18 cellular contexts compared by ENCODE assay signal in genomic region chr1:30532621-30533020, GRCh38.
A peak's percentile ranks its signal among the peaks of the same experiment; 100 is the strongest.
DNase-seq lines count a peak whose midpoint lies in the region; ATAC-seq, FAIRE-seq and TF ChIP-seq lines count a peak whose summit lies in the region.
"Had no signal": no experiment of that assay in that cellular context is flagged by ENCODE, and none has a peak within 500 bp of the region (broad histone marks: within the 10 kb centered on the region; RNA-seq: fewer than 3 reads in every experiment).

No MANE protein-coding gene starts in this region.

- H3K27me3 ChIP-seq in H1 (replicated peaks in 1 of 4; ENCODE audit: control insufficient read depth in 3 of 4, extremely low read depth in 1 of 4, insufficient read depth in 3 of 4, low read length in 3 of 4), result no peaks in the 10 kb centered on the region; a peak in 1 of 7 replicates
- peaks cover 0 to 15% (median 0%) of the 10 kb centered on the region in 3 donors for H3K27me3 ChIP-seq in stomach

- no peak overlapping the region for H3K27ac Mint-ChIP-seq in natural killer cell treated with Interleukin-12 subunit alpha and Interleukin-12 subunit beta and Interleukin-15 and Interleukin-18, amount 100 ng/mL, for 72 hours
- no peak overlapping the region for H3K27ac Mint-ChIP-seq in natural killer cell
- H3K27ac Mint-ChIP-seq: B cell; CD4-positive, alpha-beta T cell; HFFc6 had no signal

- H3K4me1 ChIP-seq in H1 (replicated peaks in 1 of 4; ENCODE audit: control insufficient read depth in 3 of 4, insufficient read depth in 4 of 4, low read length in 3 of 4) (no peaks in the 10 kb centered on the region), stomach (no peaks in the 10 kb centered on the region)

- H3K79me2 ChIP-seq in H1 (ENCODE audit: control insufficient read depth in 1 of 2, insufficient read depth in 2 of 2, low read length in 2 of 2), result no peaks in the 10 kb centered on the region

- no peak overlapping the region for H4K91ac ChIP-seq in H1 (replicated peaks; ENCODE audit: insufficient read length, low read length)

- H4K5ac ChIP-seq in H1 (ENCODE audit: insufficient read length, low read depth, low read length), result no peak overlapping the region

- no peak overlapping the region for H3K23ac ChIP-seq in H1 (ENCODE audit: insufficient read length)

- H2AK5ac ChIP-seq in H1 (ENCODE audit: low read depth, low read length), result no peak overlapping the region

- intact Hi-C loops in natural killer cell (cut with micrococcal nuclease), result no loop called here
- intact Hi-C loops in stomach (cut with DNase I; ENCODE audit: low total_unique reads), result no loop called here

- no peak overlapping the region for H3K14ac ChIP-seq in H1 (ENCODE audit: insufficient read length)

- H3K4me3 ChIP-seq in H1 (ENCODE audit: extremely low read depth in 1 of 4, insufficient read depth in 2 of 4, low read depth in 3 of 4, low read length in 4 of 4), result no peak overlapping the region
- H3K4me3 ChIP-seq in stomach, result no peak overlapping the region

- no peaks in the 10 kb centered on the region for H3K4me1 Mint-ChIP-seq in natural killer cell treated with Interleukin-12 subunit alpha and Interleukin-12 subunit beta and Interleukin-15 and Interleukin-18, amount 100 ng/mL, for 72 hours (ENCODE audit: low read depth in 2 of 2)
- H3K4me1 Mint-ChIP-seq in natural killer cell, result no peaks in the 10 kb centered on the region
- H3K4me1 Mint-ChIP-seq: B cell had no signal

- ATAC-seq in natural killer cell treated with Interleukin-12 subunit alpha and Interleukin-12 subunit beta and Interleukin-15 and Interleukin-18, amount 100 ng/mL, for 72 hours, result no peak
- no peak for ATAC-seq in natural killer cell
- no peak for ATAC-seq in GM21825 (IDR thresholded peaks at IDR 0.05; ENCODE audit: unreplicated experiment)

- no peak overlapping the region for H3K9ac ChIP-seq in H1 (replicated peaks in 1 of 4; ENCODE audit: extremely low read depth in 1 of 4, low read depth in 3 of 4, low read length in 3 of 4)

- no peak overlapping the region for H2BK20ac ChIP-seq in H1 (ENCODE audit: low read length)

- H2BK120ac ChIP-seq in H1 (replicated peaks; ENCODE audit: low read depth, low read length), result no peak overlapping the region

- H2BK5ac ChIP-seq in H1 (ENCODE audit: low read depth, low read length), result no peak overlapping the region

- POLR2A ChIA-PET in H1 (lab: Charles Lee; ENCODE audit: partially characterized antibody), result no interaction called here

- no peaks in the 10 kb centered on the region for H4K20me1 ChIP-seq in H1 (replicated peaks in 1 of 2; ENCODE audit: control insufficient read depth in 1 of 2, insufficient read depth in 2 of 2, low read length in 2 of 2)

- no peak overlapping the region for H3K4me2 ChIP-seq in H1 (ENCODE audit: insufficient read depth in 1 of 2, low read depth in 2 of 2, low read length in 2 of 2)

- H3K23me2 ChIP-seq in H1 (ENCODE audit: low read depth, low read length), result no peaks in the 10 kb centered on the region

- TF ChIP-seq RAD21 in H1 (IDR thresholded peaks at IDR 0.05 in 1 of 2, conservative IDR thresholded peaks at IDR 0.05 in 1 of 2; ENCODE audit: low read depth in 2 of 2, low read length in 2 of 2), result no peak

- no peak overlapping the region for H3K18ac ChIP-seq in H1 (ENCODE audit: extremely low read depth, low read length)

- no peak overlapping the region for H2AFZ ChIP-seq in H1 (ENCODE audit: low read length)

- no peak overlapping the region for H2BK15ac ChIP-seq in H1 (ENCODE audit: low read length)

- H2BK12ac ChIP-seq in H1 (ENCODE audit: low read depth, low read length), result no peak overlapping the region

- H3K36me3 Mint-ChIP-seq in natural killer cell treated with Interleukin-12 subunit alpha and Interleukin-12 subunit beta and Interleukin-15 and Interleukin-18, amount 100 ng/mL, for 72 hours, result no peaks in the 10 kb centered on the region
- no peaks in the 10 kb centered on the region for H3K36me3 Mint-ChIP-seq in natural killer cell

- TF ChIP-seq POLR2A in H1 (IDR thresholded peaks at IDR 0.05; ENCODE audit: control extremely low read depth in 1 of 2, low read depth in 2 of 2, low read length in 2 of 2), result no peak
- no peak for TF ChIP-seq POLR2A in stomach (IDR thresholded peaks at IDR 0.05)
- no peak for TF ChIP-seq POLR2A in GM12892 (IDR thresholded peaks at IDR 0.05; ENCODE audit: low read depth, low read length)

- CTCF ChIA-PET in H1 (lab: Charles Lee; ENCODE audit: partially characterized antibody), result interaction anchor here (1.2 to 1.5 kb wide), 4 partner anchors 9 to 300 kb away, joined by 3 to 4 read pairs (median 3); no protein-coding TSS in a partner anchor

- no peaks in the 10 kb centered on the region for H3K9me3 Mint-ChIP-seq in natural killer cell treated with Interleukin-12 subunit alpha and Interleukin-12 subunit beta and Interleukin-15 and Interleukin-18, amount 100 ng/mL, for 72 hours
- H3K9me3 Mint-ChIP-seq in natural killer cell, result no peaks in the 10 kb centered on the region
- H3K9me3 Mint-ChIP-seq: CD4-positive, alpha-beta T cell; HFFc6 had no signal

- H3K36me3 ChIP-seq in H1 (ENCODE audit: control insufficient read depth in 2 of 4, insufficient read depth in 4 of 4, low read length in 3 of 4), result no peaks in the 10 kb centered on the region
- no peaks in the 10 kb centered on the region for H3K36me3 ChIP-seq in stomach

- TF ChIP-seq EP300 in H1 (IDR thresholded peaks at IDR 0.05; ENCODE audit: borderline replicate concordance in 1 of 2, low read depth in 2 of 2, low read length in 2 of 2) (no peak), stomach (IDR thresholded peaks at IDR 0.05) (no peak)

- WGBS in H1 (ENCODE audit: extremely low coverage in 1 of 2, insufficient coverage in 1 of 2, insufficient read length in 1 of 2, insufficient replicate concordance in 2 of 2, low coverage in 1 of 2, low lambda C conversion rate in 2 of 2, missing lambda C conversion rate in 1 of 2), 2 experiments, result 90% methylated on average over 3 of the region's 3 CpGs; no CpG with 5 or more reads in 1 of the 2 experiments
- WGBS in stomach, 5 donors, result 72 to 80% (median 76%) methylated on average over 3 of the region's 3 CpGs

- H3K56ac ChIP-seq in H1 (replicated peaks; ENCODE audit: insufficient read length, low read depth, low read length), result no peak overlapping the region

- peaks cover 14 to 30% of the 10 kb centered on the region in 2 donors for H3K27me3 Mint-ChIP-seq in natural killer cell treated with Interleukin-12 subunit alpha and Interleukin-12 subunit beta and Interleukin-15 and Interleukin-18, amount 100 ng/mL, for 72 hours
- H3K27me3 Mint-ChIP-seq in natural killer cell (ENCODE audit: low read depth in 2 of 2), result peaks cover 7 to 17% of the 10 kb centered on the region in 2 donors

- H3K9me3 ChIP-seq in H1 (ENCODE audit: insufficient read depth in 2 of 2, low read depth in 1 of 2, low read length in 1 of 2) (no peaks in the 10 kb centered on the region), stomach (peaks cover 0 to 4% (median 1%) of the 10 kb centered on the region in 4 donors)

- FAIRE-seq in H1 (lab: Jason Lieb, UNC), result no peak
- FAIRE-seq in GM12892 (lab: Jason Lieb, UNC), result no peak
- FAIRE-seq: A204.1, D721Med, G401.6, GM12891 had no signal

- peak; percentile 0 for DNase-seq in natural killer cell treated with Interleukin-12 subunit alpha and Interleukin-12 subunit beta and Interleukin-15 and Interleukin-18, amount 100 ng/mL, for 72 hours (ENCODE audit: low spot score)
- DNase-seq in natural killer cell (no peak), H1 (ENCODE audit: low read depth in 1 of 2, low spot score in 2 of 2) (no peak), stomach (peak; percentile 3), pons (ENCODE audit: low spot score) (no peak), GM12892 (ENCODE audit: insufficient read length) (no peak)
- DNase-seq: C1 segment of cervical spinal cord; CD4-positive, alpha-beta T cell; DMS79 treated with DMSO at 0.1 percent for 48 hours; EL; HCEC 1CT; HFFc6 had no signal

- TF ChIP-seq CTCF in natural killer cell (IDR thresholded peaks at IDR 0.05), result no peak
- no peak for TF ChIP-seq CTCF in H1 (IDR thresholded peaks at IDR 0.05; ENCODE audit: control extremely low read depth in 1 of 3, insufficient read depth in 1 of 3, low read depth in 1 of 3, low read length in 3 of 3)
- no peak for TF ChIP-seq CTCF in stomach (IDR thresholded peaks at IDR 0.05)

- no peak overlapping the region for H4K8ac ChIP-seq in H1 (ENCODE audit: extremely low read depth, insufficient read depth, low read length)

- no peak overlapping the region for H3K4ac ChIP-seq in H1 (replicated peaks; ENCODE audit: insufficient read length, low read depth, low read length)

- H3K4me3 Mint-ChIP-seq in natural killer cell treated with Interleukin-12 subunit alpha and Interleukin-12 subunit beta and Interleukin-15 and Interleukin-18, amount 100 ng/mL, for 72 hours, result no peak overlapping the region
- no peak overlapping the region for H3K4me3 Mint-ChIP-seq in natural killer cell
- H3K4me3 Mint-ChIP-seq: B cell; CD4-positive, alpha-beta T cell; HFFc6 had no signal

- H3K27ac ChIP-seq in H1 (ENCODE audit: low read depth, low read length), result no peak overlapping the region
- H3K27ac ChIP-seq in stomach, result no peak overlapping the region

- H3K79me1 ChIP-seq in H1 (ENCODE audit: low read depth, low read length), result no peaks in the 10 kb centered on the region

TF ChIP-seq in H1, 55 proteins besides CTCF, POLR2A, EP300 and RAD21:
- no peak for TF ChIP-seq PHF8 (conservative IDR thresholded peaks at IDR 0.05; ENCODE audit: low read depth, low read length)
- TF ChIP-seq MAX (IDR thresholded peaks at IDR 0.05), result 0 out of 2 replicates have a peak, but pooled peaks have one; percentile 15

Comparison
In these comparisons a context has a peak if more than half of its experiments do, and no peak if none do; other contexts are left out.
1. DNase-seq: peak in natural killer cell treated with Interleukin-12 subunit alpha and Interleukin-12 subunit beta and Interleukin-15 and Interleukin-18, amount 100 ng/mL, for 72 hours (single experiment) and stomach (single experiment); none in natural killer cell (single experiment), H1 (0 of 2), pons (single experiment) and GM12892 (single experiment).